22 cellular contexts compared by ENCODE assay signal in the genomic region with DNA sequence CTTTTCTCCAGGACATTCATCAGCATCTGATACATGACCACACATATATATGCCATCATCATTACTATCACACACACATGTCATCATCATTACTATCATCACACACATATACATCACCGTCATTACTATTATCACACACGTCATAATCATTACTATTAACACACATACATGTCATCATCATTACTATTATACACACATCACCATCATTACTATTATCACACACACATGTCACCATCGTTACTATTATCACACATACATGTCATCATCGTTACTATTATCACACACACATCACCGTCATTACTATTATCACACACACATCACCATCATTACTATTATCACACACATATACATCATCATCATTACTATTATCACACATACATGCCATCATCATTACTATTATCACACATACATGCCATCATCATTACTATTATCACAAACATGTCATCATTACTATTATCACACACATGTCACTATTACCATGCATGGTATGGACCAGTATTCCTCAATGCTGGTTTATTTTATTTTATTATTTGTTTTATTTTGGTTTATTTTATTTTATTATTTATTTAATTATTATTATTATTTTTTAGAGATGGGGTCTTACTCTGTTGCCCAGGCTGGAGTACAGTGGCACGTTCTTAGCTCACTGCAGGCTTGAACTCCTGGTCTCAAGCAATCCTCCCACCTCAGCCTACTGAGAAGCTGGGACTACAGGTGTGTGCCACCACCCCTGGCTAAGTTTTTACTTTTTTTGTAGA.
"Had no signal": no experiment of that assay in that cellular context is flagged by ENCODE, and none has a peak within 500 bp of the region (broad histone marks: within the 10 kb centered on the region; RNA-seq: fewer than 3 reads in every experiment).

No MANE protein-coding gene starts in this region.

- H3K4me3 ChIP-seq: coronary artery, gastrocnemius medialis, left lung, mucosa of descending colon, neural progenitor cell, stomach, thyroid gland had no signal

- H3K79me2 ChIP-seq: parathyroid adenoma had no signal

- DNase-seq: dermis blood vessel endothelial cell; effector memory CD4-positive, alpha-beta T cell; erythroblast; gastrocnemius medialis; head of caudate nucleus; kidney; left lung; mesenchymal stem cell; mucosa of descending colon; naive B cell; stimulated activated CD4-positive, alpha-beta T cell treated with anti-CD3 and anti-CD28 coated beads, Interleukin-2, amount 100 ng/mL, for 24 hours; stimulated activated CD4-positive, alpha-beta T cell treated with anti-CD3 and anti-CD28 coated beads, Interleukin-4, amount 100 ng/mL, for 24 hours; stimulated activated naive CD4-positive, alpha-beta T cell treated with Interleukin-2 at 50 U/mL for 16 hours; stomach; thyroid gland; trophoblast cell had no signal

- H3K9ac ChIP-seq: neural progenitor cell, parathyroid adenoma had no signal

- H3K4me1 ChIP-seq: gastrocnemius medialis, left lung, neural progenitor cell, parathyroid adenoma, stomach, thyroid gland had no signal

- H3K36me3 ChIP-seq: gastrocnemius medialis, left lung, neural progenitor cell, stomach, thyroid gland had no signal

- ATAC-seq: gastrocnemius medialis; left lung; mucosa of descending colon; sciatic nerve; stimulated activated effector memory CD8-positive, alpha-beta T cell treated with anti-CD3 and anti-CD28 coated beads, Interleukin-12 subunit alpha, Interleukin-12 subunit beta, amount 100 ng/mL, for 72 hours had no signal

- H3K9me3 ChIP-seq: gastrocnemius medialis, mucosa of descending colon, thyroid gland had no signal

- H3K27me3 ChIP-seq: gastrocnemius medialis, left lung, neural progenitor cell, thyroid gland had no signal

- FAIRE-seq: endothelial cell of umbilical vein, kidney had no signal

- H3K27ac ChIP-seq: coronary artery, gastrocnemius medialis, left lung, neural progenitor cell, parathyroid adenoma, stomach, thyroid gland had no signal

- H2AFZ ChIP-seq: neural progenitor cell, parathyroid adenoma had no signal

- H3K4me2 ChIP-seq: neural progenitor cell had no signal
